9 cellular contexts compared by ENCODE assay signal in genomic region chr17:82697808-82698064, GRCh38. TPM values are rescaled to one million over a fixed set of nuclear protein-coding genes. Genes with fewer than 3 reads are reported as not detected.
DNase-seq lines count a peak whose midpoint lies in the region; ATAC-seq, FAIRE-seq and TF ChIP-seq lines count a peak whose summit lies in the region.
"Had no signal": no experiment of that assay in that cellular context is flagged by ENCODE, and none has a peak within 500 bp of the region (broad histone marks: within the 10 kb centered on the region; RNA-seq: fewer than 3 reads in every experiment).

No MANE protein-coding gene starts in this region.

- no peak overlapping the region for H3K27ac ChIP-seq in iPS-18a (ENCODE audit: low read length)

- H3K4me3 ChIP-seq in HAP-1 (peak overlapping the region; percentile 46), iPS-18a (ENCODE audit: low read length) (peak overlapping the region; percentile 30)

- H3K36me3 ChIP-seq in HAP-1 (replicated peaks) (no peaks in the 10 kb centered on the region), iPS-18a (ENCODE audit: control insufficient read depth, low read depth, low read length) (no peaks in the 10 kb centered on the region)

- POLR2A ChIA-PET in activated CD8-positive, alpha-beta T cell treated with anti-CD3 and anti-CD28 coated beads, Interleukin-2, amount 10 ng/mL, durations not matched to agents 7 days and 5 days (lab: Charles Lee), result interaction anchor here (1.6 kb wide), 1 partner anchor 9 kb away, joined by 4 read pairs; no protein-coding TSS in a partner anchor

- no peak overlapping the region for H3K27ac Mint-ChIP-seq in activated CD8-positive, alpha-beta T cell treated with anti-CD3 and anti-CD28 coated beads, Interleukin-2, amount 10 ng/mL, durations not matched to agents 7 days and 5 days
- no peak overlapping the region for H3K27ac Mint-ChIP-seq in stimulated activated effector memory CD8-positive, alpha-beta T cell treated with anti-CD3 and anti-CD28 coated beads, Interleukin-12 subunit alpha, Interleukin-12 subunit beta, amount 100 ng/mL, for 72 hours

- H3K9me3 ChIP-seq in HAP-1, result peaks cover 5% of the 10 kb centered on the region
- H3K9me3 ChIP-seq in iPS-18a (ENCODE audit: control insufficient read depth, low read depth, low read length), result no peaks in the 10 kb centered on the region

- in situ Hi-C loops in HAP-1 (cut with MboI; ENCODE audit: low sequenced_read_pairs), result no loop called here

- DNase-seq in HAP-1 (ENCODE audit: low spot score in 2 of 2) (no peak), NCI-H1436 (lab: John Stamatoyannopoulos, UW) (no peak), DMS153 treated with DMSO at 0.1 percent for 48 hours (lab: John Stamatoyannopoulos, UW; ENCODE audit: unreplicated experiment) (no peak), H54 (ENCODE audit: insufficient read length, low spot score) (no peak)
- DNase-seq in activated CD8-positive, alpha-beta T cell treated with anti-CD3 and anti-CD28 coated beads, Interleukin-2, amount 10 ng/mL, durations not matched to agents 7 days and 5 days, result no peak
- no peak for DNase-seq in stimulated activated effector memory CD8-positive, alpha-beta T cell treated with anti-CD3 and anti-CD28 coated beads, Interleukin-12 subunit alpha, Interleukin-12 subunit beta, amount 100 ng/mL, for 72 hours (ENCODE audit: low spot score in 2 of 2)
- DNase-seq in NK-92 treated with Interleukin-12 subunit alpha and Interleukin-12 subunit beta, amount 100 ng/mL, for 24 hours (lab: John Stamatoyannopoulos, UW), result no peak
- DNase-seq: NCI-H510A had no signal

- H3K4me3 Mint-ChIP-seq in activated CD8-positive, alpha-beta T cell treated with anti-CD3 and anti-CD28 coated beads, Interleukin-2, amount 10 ng/mL, durations not matched to agents 7 days and 5 days, result peak overlapping the region; percentile 40
- peak overlapping the region; percentile 70 for H3K4me3 Mint-ChIP-seq in stimulated activated effector memory CD8-positive, alpha-beta T cell treated with anti-CD3 and anti-CD28 coated beads, Interleukin-12 subunit alpha, Interleukin-12 subunit beta, amount 100 ng/mL, for 72 hours

- ATAC-seq in activated CD8-positive, alpha-beta T cell treated with anti-CD3 and anti-CD28 coated beads, Interleukin-2, amount 10 ng/mL, durations not matched to agents 7 days and 5 days, result no peak
- ATAC-seq in stimulated activated effector memory CD8-positive, alpha-beta T cell treated with anti-CD3 and anti-CD28 coated beads, Interleukin-12 subunit alpha, Interleukin-12 subunit beta, amount 100 ng/mL, for 72 hours, result no peak

- FAIRE-seq in H54 (lab: Jason Lieb, UNC), result no peak

- no peak overlapping the region for H3K9ac ChIP-seq in iPS-18a (ENCODE audit: low read length)

- CTCF ChIA-PET in activated CD8-positive, alpha-beta T cell treated with anti-CD3 and anti-CD28 coated beads, Interleukin-2, amount 10 ng/mL, durations not matched to agents 7 days and 5 days (lab: Charles Lee), result no interaction called here

- H3K9me3 Mint-ChIP-seq in activated CD8-positive, alpha-beta T cell treated with anti-CD3 and anti-CD28 coated beads, Interleukin-2, amount 10 ng/mL, durations not matched to agents 7 days and 5 days (ENCODE audit: insufficient read depth), result peaks cover 13% of the 10 kb centered on the region
- peaks cover 6% of the 10 kb centered on the region for H3K9me3 Mint-ChIP-seq in stimulated activated effector memory CD8-positive, alpha-beta T cell treated with anti-CD3 and anti-CD28 coated beads, Interleukin-12 subunit alpha, Interleukin-12 subunit beta, amount 100 ng/mL, for 72 hours

- H3K4me1 Mint-ChIP-seq in activated CD8-positive, alpha-beta T cell treated with anti-CD3 and anti-CD28 coated beads, Interleukin-2, amount 10 ng/mL, durations not matched to agents 7 days and 5 days (ENCODE audit: low read depth), result peaks cover 5% of the 10 kb centered on the region
- peaks cover 5% of the 10 kb centered on the region for H3K4me1 Mint-ChIP-seq in stimulated activated effector memory CD8-positive, alpha-beta T cell treated with anti-CD3 and anti-CD28 coated beads, Interleukin-12 subunit alpha, Interleukin-12 subunit beta, amount 100 ng/mL, for 72 hours

- H3K36me3 Mint-ChIP-seq in activated CD8-positive, alpha-beta T cell treated with anti-CD3 and anti-CD28 coated beads, Interleukin-2, amount 10 ng/mL, durations not matched to agents 7 days and 5 days (ENCODE audit: low read depth), result no peaks in the 10 kb centered on the region
- no peaks in the 10 kb centered on the region for H3K36me3 Mint-ChIP-seq in stimulated activated effector memory CD8-positive, alpha-beta T cell treated with anti-CD3 and anti-CD28 coated beads, Interleukin-12 subunit alpha, Interleukin-12 subunit beta, amount 100 ng/mL, for 72 hours

- no peaks in the 10 kb centered on the region for H3K27me3 ChIP-seq in HAP-1 (ENCODE audit: low read depth)
- H3K27me3 ChIP-seq in iPS-18a (ENCODE audit: control insufficient read depth, insufficient read depth, low read length), result peaks cover 44% of the 10 kb centered on the region

- H3K4me1 ChIP-seq in HAP-1 (no peaks in the 10 kb centered on the region), iPS-18a (ENCODE audit: control insufficient read depth, low read depth, low read length) (no peaks in the 10 kb centered on the region)

- TF ChIP-seq POLR2A in H54 (IDR thresholded peaks at IDR 0.05; ENCODE audit: low read depth, low read length), result no peak

- peaks cover 14% of the 10 kb centered on the region for H3K27me3 Mint-ChIP-seq in activated CD8-positive, alpha-beta T cell treated with anti-CD3 and anti-CD28 coated beads, Interleukin-2, amount 10 ng/mL, durations not matched to agents 7 days and 5 days (ENCODE audit: low read depth)

RNA-seq across cellular contexts. Expression of gene RAB40B, which starts 0.8 kb away (rescaled TPM):
- 1 to 10 TPM; 1.3 to 2.2 TPM for total RNA-seq in activated CD8-positive, alpha-beta T cell treated with anti-CD3 and anti-CD28 coated beads, Interleukin-2, amount 10 ng/mL, durations not matched to agents 7 days and 5 days

RNA-seq across cellular contexts. Expression of gene FN3KRP, which starts 18.8 kb away (rescaled TPM):
- total RNA-seq in activated CD8-positive, alpha-beta T cell treated with anti-CD3 and anti-CD28 coated beads, Interleukin-2, amount 10 ng/mL, durations not matched to agents 7 days and 5 days, result 10 to 100 TPM; 41.8 to 43.8 TPM

RNA-seq across cellular contexts. Expression of gene FN3K, which starts 37.7 kb away (rescaled TPM):
- 1 to 10 TPM; 1.7 to 1.9 TPM for total RNA-seq in activated CD8-positive, alpha-beta T cell treated with anti-CD3 and anti-CD28 coated beads, Interleukin-2, amount 10 ng/mL, durations not matched to agents 7 days and 5 days

RNA-seq across cellular contexts. Expression of gene WDR45B, which starts 49.5 kb away (rescaled TPM):
- 10 to 100 TPM; 38.2 to 40.2 TPM for total RNA-seq in activated CD8-positive, alpha-beta T cell treated with anti-CD3 and anti-CD28 coated beads, Interleukin-2, amount 10 ng/mL, durations not matched to agents 7 days and 5 days

RNA-seq across cellular contexts. Expression of gene TBCD, which starts 54.1 kb away (rescaled TPM):
- total RNA-seq in activated CD8-positive, alpha-beta T cell treated with anti-CD3 and anti-CD28 coated beads, Interleukin-2, amount 10 ng/mL, durations not matched to agents 7 days and 5 days, result 100 to 1,000 TPM; 112 to 122 TPM
